ENCODE assay signal across 10 cellular contexts in genomic region chr12:23950011-23950774, GRCh38. TPM values are rescaled to one million over a fixed set of nuclear protein-coding genes. Genes with fewer than 3 reads are reported as not detected.
A peak's percentile ranks its signal among the peaks of the same experiment; 100 is the strongest.
DNase-seq lines count a peak whose midpoint lies in the region; ATAC-seq and TF ChIP-seq lines count a peak whose summit lies in the region.
"Had no signal": no experiment of that assay in that cellular context is flagged by ENCODE, and none has a peak within 500 bp of the region (broad histone marks: within the 10 kb centered on the region; RNA-seq: fewer than 3 reads in every experiment).

No MANE protein-coding gene starts in this region.

- H3K9me3 ChIP-seq in SJSA1 (replicated peaks) (no peaks in the 10 kb centered on the region), ovary (no peaks in the 10 kb centered on the region)

- intact Hi-C loops in ovary (cut with DNase I): no loop called here

- TF ChIP-seq EP300 in ovary (IDR thresholded peaks at IDR 0.05): no peak

- H3K36me3 ChIP-seq in SJSA1 (no peaks in the 10 kb centered on the region), ovary (no peaks in the 10 kb centered on the region)

- H3K27me3 ChIP-seq in SJSA1 (replicated peaks) (peaks cover 36% of the 10 kb centered on the region), ovary (no peaks in the 10 kb centered on the region)

- peaks cover 9% of the 10 kb centered on the region for H3K4me1 ChIP-seq in SJSA1 (replicated peaks)
- no peaks in the 10 kb centered on the region for H3K4me1 ChIP-seq in ovary (ENCODE audit: insufficient read depth)

- H3K27ac ChIP-seq in SJSA1: no peak overlapping the region
- H3K27ac ChIP-seq in ovary: no peak overlapping the region
- H3K27ac ChIP-seq: HL-60 had no signal

- whole genome bisulfite sequencing in ovary, 3 donors: 1% methylated on average over 20 of the region's 20 CpGs

- TF ChIP-seq POLR2A in ovary (IDR thresholded peaks at IDR 0.05): no peak

- ATAC-seq in GM21447 (IDR thresholded peaks at IDR 0.05; ENCODE audit: unreplicated experiment): no peak
- ATAC-seq: activated CD8-positive, alpha-beta memory T cell treated with anti-CD3 and anti-CD28 coated beads, Interleukin-2, amount 10 ng/mL, durations not matched to agents 7 days and 5 days had no signal

- H3K4me3 ChIP-seq in SJSA1 (peak overlapping the region; percentile 19), ovary (peak overlapping the region; percentile 37)

- TF ChIP-seq CTCF in ovary (IDR thresholded peaks at IDR 0.05): no peak

- peak; percentile 95 for DNase-seq in DMS53 (lab: John Stamatoyannopoulos, UW)
- peak in 1 of 2 experiments; percentile 18 for DNase-seq in SJSA1 (ENCODE audit: low read depth in 1 of 2, low spot score in 2 of 2)
- DNase-seq in glomerular visceral epithelial cell (ENCODE audit: extremely low spot score): peak; percentile 6
- DNase-seq in ovary: peak in 1 of 5 donors; percentile 13
- no peak for DNase-seq in occipital lobe (lab: John Stamatoyannopoulos, UW)
- no peak for DNase-seq in inferior parietal cortex (ENCODE audit: extremely low spot score)
- DNase-seq in middle frontal gyrus (ENCODE audit: extremely low spot score, low spot score): no peak
- DNase-seq: activated CD8-positive, alpha-beta memory T cell treated with anti-CD3 and anti-CD28 coated beads, Interleukin-2, amount 10 ng/mL, durations not matched to agents 7 days and 5 days had no signal

RNA-seq across cellular contexts. Expression of gene SOX5, which starts 0.7 kb away (rescaled TPM):
- 1.7 and 5.0 TPM in 2 replicates for total RNA-seq in SJSA1 (2014; rRNA removed; shearing (Covaris generic))
- total RNA-seq in ovary (10 to 100 TPM; 12.6 to 33.7 (median 25.6) TPM), occipital lobe (209 TPM)
- 1 to 10 TPM; 5.7 to 6.2 TPM for polyA plus RNA-seq in ovary

Comparison
In these comparisons a context has a peak if more than half of its experiments do, and no peak if none do; other contexts are left out.
1. DNase-seq: peak in DMS53 (single experiment) and glomerular visceral epithelial cell (single experiment); none in occipital lobe (single experiment), inferior parietal cortex (single experiment) and middle frontal gyrus (single experiment).